ENCODE assay signal across 9 cellular contexts in genomic region chrX:135518161-135518560, GRCh38. TPM values are rescaled to one million over a fixed set of nuclear protein-coding genes. Genes with fewer than 3 reads are reported as not detected.
"Had no signal": no experiment of that assay in that cellular context is flagged by ENCODE, and none has a peak within 500 bp of the region (broad histone marks: within the 10 kb centered on the region; RNA-seq: fewer than 3 reads in every experiment).

No MANE protein-coding gene starts in this region.

- H3K27ac ChIP-seq: GM23248, HL-60 had no signal

- FAIRE-seq: HepG2 had no signal

- H3K4me3 ChIP-seq: GM23248, HAP-1 had no signal

- DNase-seq: GM23248, GOT3, H7, HFFc6 had no signal

- H3K9ac ChIP-seq: GM23248 had no signal

- H2AFZ ChIP-seq: GM23248 had no signal

- ATAC-seq: HCT116, HepG2 had no signal

- H3K27ac Mint-ChIP-seq: HFFc6, IgD-negative memory B cell had no signal

- H3K4me3 Mint-ChIP-seq: HFFc6 had no signal

- H3K9me3 Mint-ChIP-seq: HFFc6, IgD-negative memory B cell had no signal

- H3K27me3 Mint-ChIP-seq: IgD-negative memory B cell had no signal

- H3K36me3 Mint-ChIP-seq: IgD-negative memory B cell had no signal

- H3K9me3 ChIP-seq: HAP-1 had no signal

- H3K36me3 ChIP-seq: HAP-1 had no signal

RNA-seq across cellular contexts. Expression of gene INTS6L, which starts 2.3 kb away (rescaled TPM):
- total RNA-seq: HepG2 had no signal
- polyA plus RNA-seq: HepG2 had no signal
